In the genomic region with DNA sequence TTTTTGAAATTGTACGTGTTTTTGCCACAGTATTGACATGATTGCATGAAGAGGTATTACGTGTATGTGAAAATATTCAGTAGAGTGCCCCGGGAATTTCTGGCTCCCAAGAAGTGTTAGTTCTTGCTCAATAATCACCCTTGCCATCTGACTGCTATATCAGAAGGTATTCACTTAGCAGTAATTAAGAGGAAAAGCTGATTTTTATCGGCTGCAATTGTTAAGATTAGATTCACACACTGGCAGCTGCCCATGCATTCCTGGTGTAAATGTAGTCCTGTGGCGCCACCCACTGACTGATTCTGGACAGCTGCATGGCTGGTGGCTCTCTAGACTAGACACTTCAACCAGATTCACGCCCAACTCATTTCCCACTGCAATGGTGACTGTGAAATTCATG, we compare ENCODE assay signal across 9 cellular contexts.
A peak's percentile ranks its signal among the peaks of the same experiment; 100 is the strongest.
DNase-seq lines count a peak whose midpoint lies in the region; ATAC-seq and TF ChIP-seq lines count a peak whose summit lies in the region.
"Had no signal": no experiment of that assay in that cellular context is flagged by ENCODE, and none has a peak within 500 bp of the region (broad histone marks: within the 10 kb centered on the region; RNA-seq: fewer than 3 reads in every experiment).

No MANE protein-coding gene starts in this region.

- ATAC-seq in HG03196 (IDR thresholded peaks at IDR 0.05; ENCODE audit: unreplicated experiment): no peak

- H3K9me2 ChIP-seq in SU-DHL-6 (replicated peaks; ENCODE audit: insufficient read depth, low read length): no peaks in the 10 kb centered on the region

- H3K4me2 ChIP-seq in SU-DHL-6 (ENCODE audit: low read depth, low read length, poor library complexity, severe bottlenecking): peak overlapping the region; percentile 68

- no peak overlapping the region for H3K4me3 ChIP-seq in NB4 (ENCODE audit: low read depth, low read length)
- H3K4me3 ChIP-seq in SU-DHL-6 (ENCODE audit: insufficient read depth, low read length, poor library complexity, severe bottlenecking): no peak overlapping the region
- H3K4me3 ChIP-seq in iPS DF 6.9 (ENCODE audit: low read length): no peak overlapping the region
- H3K4me3 ChIP-seq in suprapubic skin: no peak overlapping the region

- TF ChIP-seq EP300 in suprapubic skin (IDR thresholded peaks at IDR 0.05): no peak

- peak overlapping the region; percentile 21 for H2AFZ ChIP-seq in SU-DHL-6 (ENCODE audit: low read depth, low read length, severe bottlenecking)

- H3K27me3 ChIP-seq in SU-DHL-6 (ENCODE audit: low read length) (no peaks in the 10 kb centered on the region), iPS DF 6.9 (ENCODE audit: control insufficient read depth, insufficient read depth, low read length) (no peaks in the 10 kb centered on the region), suprapubic skin (no peaks in the 10 kb centered on the region)

- no peaks in the 10 kb centered on the region for H3K79me2 ChIP-seq in SU-DHL-6 (ENCODE audit: insufficient read depth, low read length)

- peaks cover 14% of the 10 kb centered on the region for H3F3A ChIP-seq in SU-DHL-6 (ENCODE audit: insufficient read depth)

- no peaks in the 10 kb centered on the region for H3K4me1 ChIP-seq in iPS DF 6.9 (ENCODE audit: control insufficient read depth, insufficient read depth, low read length)
- peaks cover 10% of the 10 kb centered on the region for H3K4me1 ChIP-seq in suprapubic skin

- no peak for TF ChIP-seq POLR2A in NB4 (IDR thresholded peaks at IDR 0.05; ENCODE audit: extremely low read depth, insufficient read length)
- no peak for TF ChIP-seq POLR2A in suprapubic skin (IDR thresholded peaks at IDR 0.05)

- DNase-seq in Daoy (ENCODE audit: low read depth) (peak; percentile 85), NB4 (ENCODE audit: low read depth) (peak; percentile 67), iPS DF 6.9 (ENCODE audit: low read depth, low spot score) (peak; percentile 45), suprapubic skin (ENCODE audit: low spot score in 2 of 2) (peak in 1 of 2 donors; percentile 74), OCI-M2 (lab: John Stamatoyannopoulos, UW; ENCODE audit: unreplicated experiment) (no peak)
- no peak for DNase-seq in activated CD4-positive, alpha-beta T cell treated with anti-CD3 and anti-CD28 coated beads for 1 hour
- DNase-seq: IMR-90 had no signal

- no peaks in the 10 kb centered on the region for H4K20me1 ChIP-seq in SU-DHL-6 (ENCODE audit: low read depth, low read length)

- TF ChIP-seq CTCF in NB4 (IDR thresholded peaks at IDR 0.05; ENCODE audit: low read depth, low read length): peak; percentile 59
- TF ChIP-seq CTCF in SU-DHL-6 (IDR thresholded peaks at IDR 0.05; ENCODE audit: insufficient read depth, low read length, poor library complexity, severe bottlenecking): peak; percentile 85
- peak; percentile 15 to 55 for TF ChIP-seq CTCF in suprapubic skin (IDR thresholded peaks at IDR 0.05)

- H3K27ac ChIP-seq in SU-DHL-6 (ENCODE audit: low read depth, low read length): no peak overlapping the region
- H3K27ac ChIP-seq in iPS DF 6.9 (ENCODE audit: low read length): no peak overlapping the region
- no peak overlapping the region for H3K27ac ChIP-seq in suprapubic skin

- H3K9ac ChIP-seq in SU-DHL-6 (ENCODE audit: low read length): no peak overlapping the region

- H3K9me3 ChIP-seq in SU-DHL-6 (ENCODE audit: insufficient read depth, low read length): no peaks in the 10 kb centered on the region
- H3K9me3 ChIP-seq in iPS DF 6.9 (ENCODE audit: control insufficient read depth, insufficient read depth, low read length): no peaks in the 10 kb centered on the region
- H3K9me3 ChIP-seq in suprapubic skin: no peaks in the 10 kb centered on the region

- no CpG with 5 or more reads among the region's 6 CpGs for WGBS in iPS DF 6.9 (ENCODE audit: insufficient coverage, insufficient read length)
- WGBS in suprapubic skin: 9% methylated on average over 6 of the region's 6 CpGs

- H3K36me3 ChIP-seq in SU-DHL-6 (ENCODE audit: low read length) (no peaks in the 10 kb centered on the region), iPS DF 6.9 (ENCODE audit: control insufficient read depth, insufficient read depth, low read length) (no peaks in the 10 kb centered on the region), suprapubic skin (no peaks in the 10 kb centered on the region)

Comparison
In these comparisons a context has a peak if more than half of its experiments do, and no peak if none do; other contexts are left out.
1. DNase-seq: peak in Daoy (single experiment), NB4 (single experiment) and iPS DF 6.9 (single experiment); none in activated CD4-positive, alpha-beta T cell treated with anti-CD3 and anti-CD28 coated beads for 1 hour (single experiment) and OCI-M2 (single experiment).
2. CTCF ChIP-seq: peak in every context shown above with its lines; median percentile 85 in SU-DHL-6; 59 in NB4; 35 in suprapubic skin.